In the genomic region with DNA sequence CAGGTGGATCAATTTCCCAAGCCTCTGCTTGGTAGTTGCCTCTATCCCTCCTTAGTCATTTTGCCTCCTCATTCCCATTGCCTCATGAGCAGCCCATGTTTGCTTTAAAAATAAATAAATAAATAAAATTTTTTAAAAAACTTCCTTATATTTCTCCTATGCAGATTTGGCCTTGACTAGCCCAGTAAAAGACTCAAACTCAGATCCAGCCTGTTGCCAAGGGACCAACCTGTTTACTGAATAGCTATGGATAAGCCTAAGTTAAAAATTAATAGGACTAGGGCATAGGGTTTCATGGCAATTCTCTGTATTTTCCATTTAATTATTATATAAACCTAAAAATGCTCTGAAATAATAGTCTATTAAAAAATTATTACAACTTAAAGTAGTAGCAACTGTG, we compare ENCODE assay signal across 19 cellular contexts.
DNase-seq lines count a peak whose midpoint lies in the region; ATAC-seq and TF ChIP-seq lines count a peak whose summit lies in the region.
"Had no signal": no experiment of that assay in that cellular context is flagged by ENCODE, and none has a peak within 500 bp of the region (broad histone marks: within the 10 kb centered on the region; RNA-seq: fewer than 3 reads in every experiment).

No MANE protein-coding gene starts in this region.

- H3K27ac ChIP-seq in 22Rv1 (peak overlapping the region; percentile 29; the same call in 1 of the 2 replicates), body of pancreas (no peak overlapping the region)
- H3K27ac ChIP-seq: A549, GM23248 had no signal

- peaks cover 0 to 4% of the 10 kb centered on the region in 2 donors for H3K27me3 Mint-ChIP-seq in T-cell

- H3K27ac Mint-ChIP-seq in T-cell = no peak overlapping the region
- H3K27ac Mint-ChIP-seq: CD4-positive, alpha-beta memory T cell; H9 had no signal

- no peaks in the 10 kb centered on the region for H3K9me3 ChIP-seq in body of pancreas
- H3K9me3 ChIP-seq: A549 had no signal

- DNase-seq in DMS53 (lab: John Stamatoyannopoulos, UW) (peak; percentile 62), HuH-7 (ENCODE audit: low spot score) (peak; percentile 6), body of pancreas (peak in 2 of 4 donors; percentile 24 to 33), AG08395 (ENCODE audit: low spot score) (no peak), T-cell (no peak), G401 (ENCODE audit: low spot score) (no peak)
- DNase-seq: 8988T; ACHN; C1 segment of cervical spinal cord; CD4-positive, alpha-beta memory T cell; COR-L47; DMS 273 treated with DMSO at 0.1 percent for 48 hours; DMS79 treated with DMSO at 0.1 percent for 48 hours; GM23248; H9 had no signal

- CTCF ChIA-PET in T-cell (lab: Charles Lee) = no interaction called here

- TF ChIP-seq POLR2A in body of pancreas (IDR thresholded peaks at IDR 0.05) = no peak

- no peaks in the 10 kb centered on the region for H3K4me1 Mint-ChIP-seq in T-cell
- H3K4me1 Mint-ChIP-seq: CD4-positive, alpha-beta memory T cell; H9 had no signal

- POLR2A ChIA-PET in T-cell (lab: Charles Lee) = no interaction called here

- peaks cover 7 to 16% (median 11%) of the 10 kb centered on the region in 3 donors for H3K9me3 Mint-ChIP-seq in T-cell

- no peaks in the 10 kb centered on the region for H3K4me1 ChIP-seq in body of pancreas
- H3K4me1 ChIP-seq: A549 had no signal

- intact Hi-C loops in body of pancreas (cut with DNase I) = no loop called here

- in situ Hi-C loops in G401 (cut with HindIII; ENCODE audit: low sequenced_read_pairs) = no loop called here

- no peaks in the 10 kb centered on the region for H3K36me3 ChIP-seq in body of pancreas (replicated peaks in 1 of 2; ENCODE audit: insufficient read depth in 1 of 2, low read depth in 2 of 2)

- H3K4me3 ChIP-seq in body of pancreas = no peak overlapping the region
- H3K4me3 ChIP-seq: A549, GM23248 had no signal

- no peak for TF ChIP-seq CTCF in 22Rv1 (IDR thresholded peaks at IDR 0.05)
- TF ChIP-seq CTCF in body of pancreas (IDR thresholded peaks at IDR 0.05) = no peak

- no peak overlapping the region for H3K4me3 Mint-ChIP-seq in T-cell
- H3K4me3 Mint-ChIP-seq: CD4-positive, alpha-beta memory T cell; H9 had no signal

- ATAC-seq in body of pancreas = peak; percentile 60
- no peak for ATAC-seq in GM18867 (IDR thresholded peaks at IDR 0.05; ENCODE audit: unreplicated experiment)
- no peak for ATAC-seq in T-cell (replicated peaks in 1 of 4)
- ATAC-seq: A549, HCT116 had no signal

- no peaks in the 10 kb centered on the region for H3K36me3 Mint-ChIP-seq in T-cell
- H3K36me3 Mint-ChIP-seq: CD4-positive, alpha-beta memory T cell had no signal

- no peaks in the 10 kb centered on the region for H3K27me3 ChIP-seq in body of pancreas

Comparison
In these comparisons a context has a peak if more than half of its experiments do, and no peak if none do; other contexts are left out.
1. DNase-seq: peak in DMS53 (single experiment) and HuH-7 (single experiment); none in AG08395 (single experiment), T-cell (0 of 34) and G401 (single experiment).